ENCODE assay signal across 1 cellular context in the genomic region with DNA sequence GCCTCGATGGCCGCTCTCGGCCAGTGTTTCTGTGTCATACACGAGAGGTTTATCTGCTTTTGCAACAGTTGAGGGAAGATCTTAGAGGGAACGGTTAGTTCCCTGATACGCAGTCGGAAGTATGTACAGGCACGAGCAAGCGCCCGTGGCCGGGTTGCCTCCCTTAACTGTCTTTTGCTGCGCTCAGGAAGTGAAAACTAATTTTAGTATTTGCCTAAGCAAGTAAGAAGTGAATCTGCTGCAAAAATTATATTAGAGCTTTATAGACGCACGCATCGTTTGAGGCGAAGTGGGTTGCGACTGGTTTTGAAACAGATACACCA.
TF ChIP-seq lines count a peak whose summit lies in the region.

No MANE protein-coding gene starts in this region.

TF ChIP-seq in WTC11, 78 proteins besides CTCF, POLR2A, EP300 and RAD21 (continued from another document):
- TF ChIP-seq, protein P1, sequence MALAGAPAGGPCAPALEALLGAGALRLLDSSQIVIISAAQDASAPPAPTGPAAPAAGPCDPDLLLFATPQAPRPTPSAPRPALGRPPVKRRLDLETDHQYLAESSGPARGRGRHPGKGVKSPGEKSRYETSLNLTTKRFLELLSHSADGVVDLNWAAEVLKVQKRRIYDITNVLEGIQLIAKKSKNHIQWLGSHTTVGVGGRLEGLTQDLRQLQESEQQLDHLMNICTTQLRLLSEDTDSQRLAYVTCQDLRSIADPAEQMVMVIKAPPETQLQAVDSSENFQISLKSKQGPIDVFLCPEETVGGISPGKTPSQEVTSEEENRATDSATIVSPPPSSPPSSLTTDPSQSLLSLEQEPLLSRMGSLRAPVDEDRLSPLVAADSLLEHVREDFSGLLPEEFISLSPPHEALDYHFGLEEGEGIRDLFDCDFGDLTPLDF (CRISPR knock-in tag; IDR thresholded peaks at IDR 0.05): no peak
- TF ChIP-seq CBFB (CRISPR knock-in tag; IDR thresholded peaks at IDR 0.05; ENCODE audit: low read depth) (no peak), ZNF423 (CRISPR knock-in tag; IDR thresholded peaks at IDR 0.05) (no peak), FOXK1 (CRISPR knock-in tag; IDR thresholded peaks at IDR 0.05) (no peak), ZNF396 (CRISPR knock-in tag; IDR thresholded peaks at IDR 0.05; ENCODE audit: borderline replicate concordance) (no peak), NFYB (CRISPR knock-in tag; conservative IDR thresholded peaks at IDR 0.05; ENCODE audit: low read depth) (no peak), GABPB1 (CRISPR knock-in tag; IDR thresholded peaks at IDR 0.05) (no peak), MXD4 (CRISPR knock-in tag; IDR thresholded peaks at IDR 0.05; ENCODE audit: borderline replicate concordance) (no peak)
